In genomic region chr15:82917252-82917651, GRCh38 we compare ENCODE assay signal across 24 cellular contexts.
"Had no signal": no experiment of that assay in that cellular context is flagged by ENCODE, and none has a peak within 500 bp of the region (broad histone marks: within the 10 kb centered on the region; RNA-seq: fewer than 3 reads in every experiment).

No MANE protein-coding gene starts in this region.

- H3K36me3 ChIP-seq: esophagus muscularis mucosa, left lung, neutrophil, ovary, spleen, tibial artery had no signal

- H3K4me3 ChIP-seq: coronary artery, esophagus muscularis mucosa, left lung, ovary, spleen, tibial artery had no signal

- DNase-seq: activated CD4-positive, alpha-beta memory T cell treated with anti-CD3 and anti-CD28 coated beads for 36 hours; activated CD4-positive, alpha-beta T cell treated with anti-CD3 and anti-CD28 coated beads for 48 hours; activated effector memory CD4-positive, alpha-beta T cell treated with Interleukin-2 at 50 U/mL for 16 hours; activated naive CD4-positive, alpha-beta T cell treated with anti-CD3 and anti-CD28 coated beads for 36 hours; activated naive CD8-positive, alpha-beta T cell treated with anti-CD3 and anti-CD28 coated beads, Interleukin-2, amount 10 ng/mL, durations not matched to agents 7 days and 5 days; activated T-cell treated with anti-CD3 and anti-CD28 coated beads, Interleukin-2, amount 50 U/mL, for 72 hours; amniotic stem cell; cerebellar nuclear complex; hippocampal formation; kidney glomerular epithelial cell; left lung; midbrain; ovary; spleen; stimulated activated CD4-positive, alpha-beta T cell treated with anti-CD3 and anti-CD28 coated beads, Interleukin-4, amount 100 ng/mL, for 1 hour; stimulated activated naive CD4-positive, alpha-beta T cell; T-helper 2 cell had no signal

- H3K27me3 ChIP-seq: esophagus muscularis mucosa, left lung, neutrophil, ovary, spleen, tibial artery had no signal

- H3K4me1 ChIP-seq: left lung had no signal

- H3K9me3 ChIP-seq: esophagus muscularis mucosa, left lung, neutrophil, ovary, spleen, tibial artery had no signal

- H3K27ac ChIP-seq: coronary artery, esophagus muscularis mucosa, left lung, neutrophil, ovary, spleen, tibial artery had no signal

- FAIRE-seq: frontal cortex, TTC549 had no signal

- ATAC-seq: activated T-cell treated with anti-CD3 and anti-CD28 coated beads, Interleukin-2, amount 50 U/mL, for 72 hours; left lung; sciatic nerve had no signal
